ENCODE assay signal across 13 cellular contexts in the genomic region with DNA sequence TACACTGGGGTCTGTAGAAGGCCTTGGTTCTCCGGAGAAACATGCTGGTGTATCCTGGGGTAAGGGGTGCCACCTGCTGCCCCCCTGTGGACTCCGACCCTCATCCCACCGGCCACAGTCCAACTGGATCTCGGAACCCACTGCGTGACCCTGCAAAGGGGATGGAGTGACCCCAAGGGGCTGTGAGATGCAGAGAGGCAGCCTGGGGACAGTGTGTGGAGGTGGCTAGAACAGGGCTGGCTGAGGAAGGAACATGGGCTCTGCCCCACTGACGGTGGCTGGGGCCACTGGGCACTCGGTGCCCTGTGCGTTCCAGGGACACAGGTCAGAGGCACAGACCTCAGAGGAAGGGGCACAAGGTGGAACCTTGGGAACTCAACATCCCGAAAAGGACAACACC. TPM values are rescaled to one million over a fixed set of nuclear protein-coding genes. Genes with fewer than 3 reads are reported as not detected.
DNase-seq lines count a peak whose midpoint lies in the region; ATAC-seq, FAIRE-seq and TF ChIP-seq lines count a peak whose summit lies in the region.
"Had no signal": no experiment of that assay in that cellular context is flagged by ENCODE, and none has a peak within 500 bp of the region (broad histone marks: within the 10 kb centered on the region; RNA-seq: fewer than 3 reads in every experiment).

No MANE protein-coding gene starts in this region.

- H3K27me3 Mint-ChIP-seq in activated naive CD4-positive, alpha-beta T cell treated with anti-CD3 and anti-CD28 coated beads, Interleukin-2, amount 10 ng/mL, durations not matched to agents 7 days and 5 days: peaks cover 50% of the 10 kb centered on the region
- peaks cover 2% of the 10 kb centered on the region for H3K27me3 Mint-ChIP-seq in mesothelial cell of epicardium (ENCODE audit: low read depth)

- peaks cover 21% of the 10 kb centered on the region for H3K4me1 Mint-ChIP-seq in activated naive CD4-positive, alpha-beta T cell treated with anti-CD3 and anti-CD28 coated beads, Interleukin-2, amount 10 ng/mL, durations not matched to agents 7 days and 5 days
- H3K4me1 Mint-ChIP-seq in mesothelial cell of epicardium: peaks cover 24% of the 10 kb centered on the region

- no peak overlapping the region for H3K4me3 ChIP-seq in GM12878
- no peak overlapping the region for H3K4me3 ChIP-seq in transverse colon
- H3K4me3 ChIP-seq: thyroid gland had no signal

- H3K79me2 ChIP-seq in GM12878 (ENCODE audit: control insufficient read depth, insufficient read depth, low read length): peaks cover 11% of the 10 kb centered on the region

- TF ChIP-seq EP300 in GM12878 (IDR thresholded peaks at IDR 0.05; ENCODE audit: borderline replicate concordance in 1 of 2, control insufficient read depth in 1 of 2, low read depth in 2 of 2, low read length in 2 of 2) (no peak), transverse colon (IDR thresholded peaks at IDR 0.05; ENCODE audit: low read depth) (no peak)

- no peaks in the 10 kb centered on the region for H3K9me3 Mint-ChIP-seq in activated naive CD4-positive, alpha-beta T cell treated with anti-CD3 and anti-CD28 coated beads, Interleukin-2, amount 10 ng/mL, durations not matched to agents 7 days and 5 days
- no peaks in the 10 kb centered on the region for H3K9me3 Mint-ChIP-seq in mesothelial cell of epicardium

- H3K27ac ChIP-seq in GM12878 (ENCODE audit: control insufficient read depth, insufficient read depth) (no peak overlapping the region), transverse colon (peak overlapping the region; percentile 93 to 98 (median 96))

- no peaks in the 10 kb centered on the region for H3K36me3 ChIP-seq in GM12878 (ENCODE audit: control insufficient read depth in 2 of 2, insufficient read depth in 2 of 2, low read length in 1 of 2)
- H3K36me3 ChIP-seq in transverse colon: no peaks in the 10 kb centered on the region
- H3K36me3 ChIP-seq: BLaER1 treated with 17β-estradiol and CSF1 and Interleukin-3, amounts not matched to agents 10 nM and 100 nM; thyroid gland had no signal

- peak overlapping the region; percentile 76 for H3K4me3 Mint-ChIP-seq in activated naive CD4-positive, alpha-beta T cell treated with anti-CD3 and anti-CD28 coated beads, Interleukin-2, amount 10 ng/mL, durations not matched to agents 7 days and 5 days
- H3K4me3 Mint-ChIP-seq in mesothelial cell of epicardium: peak overlapping the region; percentile 66

- DNase-seq in activated naive CD4-positive, alpha-beta T cell treated with anti-CD3 and anti-CD28 coated beads, Interleukin-2, amount 10 ng/mL, durations not matched to agents 7 days and 5 days: no peak
- no peak for DNase-seq in activated naive CD4-positive, alpha-beta T cell (lab: John Stamatoyannopoulos, UW)
- DNase-seq in GM12878 (ENCODE audit: low read depth, low spot score) (no peak), mesothelial cell of epicardium (ENCODE audit: low spot score in 2 of 2, unreplicated experiment in 2 of 2) (no peak), transverse colon (no peak), DMS114 treated with DMSO at 0.1 percent for 48 hours (lab: John Stamatoyannopoulos, UW; ENCODE audit: unreplicated experiment) (no peak)
- DNase-seq: cortex of kidney, HCEC 1CT, NCI-H774 had no signal

- H4K20me1 ChIP-seq in GM12878 (ENCODE audit: control insufficient read depth, insufficient read depth): no peaks in the 10 kb centered on the region

- no peak overlapping the region for H2AFZ ChIP-seq in GM12878 (ENCODE audit: control insufficient read depth, low read depth, low read length)

- FAIRE-seq in GM12878 (lab: Jason Lieb, UNC): no peak

- H3K27ac Mint-ChIP-seq in activated naive CD4-positive, alpha-beta T cell treated with anti-CD3 and anti-CD28 coated beads, Interleukin-2, amount 10 ng/mL, durations not matched to agents 7 days and 5 days: no peak overlapping the region
- H3K27ac Mint-ChIP-seq in mesothelial cell of epicardium: peak overlapping the region; percentile 51

- TF ChIP-seq CTCF in GM12878 (IDR thresholded peaks at IDR 0.05 in 2 of 3, conservative IDR thresholded peaks at IDR 0.05 in 1 of 3; ENCODE audit: control insufficient read depth in 2 of 3, extremely low read depth in 1 of 3, insufficient read depth in 1 of 3, low read depth in 3 of 3, low read length in 3 of 3) (no peak), mesothelial cell of epicardium (IDR thresholded peaks at IDR 0.05; ENCODE audit: unreplicated experiment) (no peak), transverse colon (IDR thresholded peaks at IDR 0.05) (no peak)

- ATAC-seq in GM12878: no peak
- no peak for ATAC-seq in GM19035 (IDR thresholded peaks at IDR 0.05; ENCODE audit: unreplicated experiment)
- no peak for ATAC-seq in HG03025 (IDR thresholded peaks at IDR 0.05; ENCODE audit: low FRiP score, unreplicated experiment)

- SMC1A ChIA-PET in GM12878 (lab: Charles Lee; ENCODE audit: uncharacterized antibody, unreplicated experiment): no interaction called here

- no peak for TF ChIP-seq POLR2A in GM12878 (IDR thresholded peaks at IDR 0.05; ENCODE audit: low read depth, low read length)
- no peak for TF ChIP-seq POLR2A in transverse colon (IDR thresholded peaks at IDR 0.05)

- H3K27me3 ChIP-seq in GM12878 (replicated peaks in 1 of 2; ENCODE audit: control insufficient read depth in 2 of 2, insufficient read depth in 2 of 2, low read length in 1 of 2): no peaks in the 10 kb centered on the region
- no peaks in the 10 kb centered on the region for H3K27me3 ChIP-seq in transverse colon
- H3K27me3 ChIP-seq: thyroid gland had no signal

- H3K36me3 Mint-ChIP-seq in activated naive CD4-positive, alpha-beta T cell treated with anti-CD3 and anti-CD28 coated beads, Interleukin-2, amount 10 ng/mL, durations not matched to agents 7 days and 5 days: no peaks in the 10 kb centered on the region
- H3K36me3 Mint-ChIP-seq in mesothelial cell of epicardium: no peaks in the 10 kb centered on the region

- POLR2A ChIA-PET in GM12878 (lab: Charles Lee): no interaction called here

- CTCF ChIA-PET in activated naive CD4-positive, alpha-beta T cell treated with anti-CD3 and anti-CD28 coated beads, Interleukin-2, amount 10 ng/mL, durations not matched to agents 7 days and 5 days (lab: Charles Lee): interaction anchor here (5.3 kb wide), 1 partner anchor 30 kb away, joined by 48 read pairs; no protein-coding TSS in a partner anchor
- CTCF ChIA-PET in GM12878 (lab: Yijun Ruan, JAX): no interaction called here

- no peak overlapping the region for H3K9ac ChIP-seq in GM12878 (ENCODE audit: control insufficient read depth, insufficient read depth, low read length)

- WGBS in GM12878 (ENCODE audit: insufficient coverage, insufficient replicate concordance, low lambda C conversion rate, missing lambda C conversion rate): 67% methylated on average over 9 of the region's 9 CpGs
- 70% methylated on average over 9 of the region's 9 CpGs; no CpG with 5 or more reads in 1 of the 2 donors for WGBS in transverse colon (ENCODE audit: low coverage in 1 of 2), 2 donors

- in situ Hi-C loops in GM12878 (cut with MboI) (no loop called here), transverse colon (cut with MboI; ENCODE audit: low pct_ligation_motif_present in 1 of 4, low pct_unique_long_range_greater_than_20kb in 1 of 4, low sequenced_read_pairs in 3 of 4) (no loop called here)

- no peak for TF ChIP-seq RAD21 in GM12878 (IDR thresholded peaks at IDR 0.05; ENCODE audit: insufficient read depth, low read depth, low read length)

- no peaks in the 10 kb centered on the region for H3K9me3 ChIP-seq in GM12878 (replicated peaks; ENCODE audit: control insufficient read depth, insufficient read depth, low read length)
- H3K9me3 ChIP-seq in transverse colon: no peaks in the 10 kb centered on the region
- H3K9me3 ChIP-seq: BLaER1 treated with 17β-estradiol and CSF1 and Interleukin-3, amounts not matched to agents 10 nM and 100 nM; thyroid gland had no signal

- H3K4me2 ChIP-seq in GM12878 (ENCODE audit: control insufficient read depth, insufficient read depth): 0 out of 2 replicates have a peak overlapping the region, but pooled peaks have one; percentile 3

- H3K4me1 ChIP-seq in GM12878 (ENCODE audit: control insufficient read depth, insufficient read depth, low read length): peaks cover 8% of the 10 kb centered on the region
- peaks cover 35 to 73% (median 66%) of the 10 kb centered on the region in 4 donors for H3K4me1 ChIP-seq in transverse colon

- RAD21 ChIA-PET in GM12878 (lab: Charles Lee; ENCODE audit: unreplicated experiment): interaction anchor here (6.9 kb wide), 1 partner anchor 16 kb away, joined by 52 read pairs; no protein-coding TSS in a partner anchor

- intact Hi-C loops in GM12878 (cut with micrococcal nuclease; ENCODE audit: unreplicated experiment): no loop called here
- intact Hi-C loops in transverse colon (cut with DNase I; ENCODE audit: low total_unique reads): no loop called here

- TSS peak; percentile 46 for BruUV-seq in GM12878 (replicated peaks; lab: Mats Ljungman, UMichigan)

RNA-seq across cellular contexts. Expression of gene NACC2, which starts 2.3 kb away (rescaled TPM):
- 11.9 and 13.5 TPM in 2 replicates for total RNA-seq in GM12878 (2013; cell fraction: nucleolus; rRNA removed)
- total RNA-seq in GM12878 (2014; rRNA removed) (7.9 and 9.1 TPM in 2 replicates), GM12878 (2014; rRNA removed; fragmentation: Illumina TruSeq; extraction: Trizol) (3.5 and 3.8 TPM in 2 replicates), GM12878 (2021) (14.2 and 14.7 TPM in 2 replicates), mesothelial cell of epicardium (18.4 to 20.0 TPM (median 19.1 TPM) in 3 replicates), transverse colon (10 to 100 TPM; 22.2 to 64.3 (median 26.5) TPM)
- polyA plus RNA-seq in GM12878 (2011; ENCODE audit: low read depth): 1.1 TPM
- polyA plus RNA-seq in GM12878 (2011; rRNA removed) (3.5 and 5.4 TPM in 2 replicates), GM12878 (2014; fragmentation: Illumina TruSeq; extraction: Trizol) (2.0 and 3.1 TPM in 2 replicates), GM12878 (2014; fragmentation: Nextera tagmentation; extraction: Ambion mirVana) (1 to 10 TPM in 1 of 2 experiments, under 1 TPM in 1; 0.66 to 1.0 TPM), GM12878 (2014; rRNA removed) (7.5 and 9.4 TPM in 2 replicates), GM12878 (2016; fragmentation: Nextera tagmentation; extraction: Ambion mirVana) (1 to 10 TPM; 2.7 to 2.9 TPM)
- 7.9 and 9.6 TPM in 2 replicates for polyA plus RNA-seq in GM12878 (2011; cell fraction: cytosol; rRNA removed)
- 15.3 and 20.7 TPM in 2 replicates for polyA plus RNA-seq in GM12878 (2011; cell fraction: nucleus; rRNA removed)
- polyA plus RNA-seq in GM12878 (2012): 3.8 and 4.4 TPM in 2 replicates
- 11.8 and 12.6 TPM in 2 replicates for polyA minus RNA-seq in GM12878 (2011; rRNA and poly(A)+ RNA removed)
- polyA minus RNA-seq in GM12878 (2011; cell fraction: cytosol; rRNA and poly(A)+ RNA removed): 7.3 and 9.0 TPM in 2 replicates
- polyA minus RNA-seq in GM12878 (2011; cell fraction: nucleus; rRNA and poly(A)+ RNA removed): 3.5 and 7.1 TPM in 2 replicates

RNA-seq across cellular contexts. Expression of gene TMEM250, which starts 25.9 kb away (rescaled TPM):
- 19.1 and 19.6 TPM in 2 replicates for total RNA-seq in GM12878 (2013; cell fraction: nucleolus; rRNA removed)
- total RNA-seq in GM12878 (2014; rRNA removed): 30.1 and 39.9 TPM in 2 replicates
- total RNA-seq in GM12878 (2014; rRNA removed; fragmentation: Illumina TruSeq; extraction: Trizol): 8.5 and 10.4 TPM in 2 replicates
- 33.4 and 38.4 TPM in 2 replicates for total RNA-seq in GM12878 (2021)
- 3.5 TPM for polyA plus RNA-seq in GM12878 (2011; ENCODE audit: low read depth)
- polyA plus RNA-seq in GM12878 (2011; rRNA removed): 3.5 and 6.2 TPM in 2 replicates
- 9.3 and 16.0 TPM in 2 replicates for polyA plus RNA-seq in GM12878 (2011; cell fraction: cytosol; rRNA removed)
- polyA plus RNA-seq in GM12878 (2011; cell fraction: nucleus; rRNA removed): 22.4 and 27.6 TPM in 2 replicates
- polyA plus RNA-seq in GM12878 (2012): 9.7 and 11.4 TPM in 2 replicates
- 2.6 and 6.7 TPM in 2 replicates for polyA plus RNA-seq in GM12878 (2014; fragmentation: Illumina TruSeq; extraction: Trizol)
- 1 to 10 TPM in 1 of 2 experiments, under 1 TPM in 1; 0.39 to 1.2 TPM for polyA plus RNA-seq in GM12878 (2014; fragmentation: Nextera tagmentation; extraction: Ambion mirVana)
- 25.4 and 27.5 TPM in 2 replicates for polyA plus RNA-seq in GM12878 (2014; rRNA removed)
- polyA plus RNA-seq in GM12878 (2016; fragmentation: Nextera tagmentation; extraction: Ambion mirVana): 10 to 100 TPM in 1 of 2 experiments, 1 to 10 TPM in 1; 6.2 to 16.6 TPM
- polyA minus RNA-seq in GM12878 (2011; rRNA and poly(A)+ RNA removed): 5.5 and 13.3 TPM in 2 replicates
- 7.3 and 8.3 TPM in 2 replicates for polyA minus RNA-seq in GM12878 (2011; cell fraction: cytosol; rRNA and poly(A)+ RNA removed)
- 12.8 and 25.1 TPM in 2 replicates for polyA minus RNA-seq in GM12878 (2011; cell fraction: nucleus; rRNA and poly(A)+ RNA removed)
- total RNA-seq in mesothelial cell of epicardium: 34.2 to 35.3 TPM (median 34.5 TPM) in 3 replicates
- total RNA-seq in transverse colon: 100 to 1,000 TPM in 2 of 4 donors, 10 to 100 TPM in 2; 50.3 to 187 (median 86.6) TPM
